Comparison of ENCODE assay signal across 23 cellular contexts in genomic region chr10:86699991-86700840, GRCh38. TPM values are rescaled to one million over a fixed set of nuclear protein-coding genes. Genes with fewer than 3 reads are reported as not detected.
"Had no signal": no experiment of that assay in that cellular context is flagged by ENCODE, and none has a peak within 500 bp of the region (broad histone marks: within the 10 kb centered on the region; RNA-seq: fewer than 3 reads in every experiment).

No MANE protein-coding gene starts in this region.

- H3K4me3 ChIP-seq: body of pancreas, colonic mucosa, hepatocyte had no signal

- H3K27me3 ChIP-seq: body of pancreas, colonic mucosa, hepatocyte had no signal

- H3K36me3 ChIP-seq: colonic mucosa had no signal

- H3K4me1 ChIP-seq: colonic mucosa had no signal

- ATAC-seq: activated CD8-positive, alpha-beta memory T cell treated with anti-CD3 and anti-CD28 coated beads, Interleukin-2, amount 10 ng/mL, durations not matched to agents 7 days and 5 days; activated T-helper 17 cell treated with anti-CD3 and anti-CD28 coated beads, Interleukin-2, amount 50 U/mL, for 72 hours; body of pancreas; left colon; stimulated activated memory B cell treated with anti-CD40 and anti-IgM and Interleukin-4, amounts not matched to agents 10 μg/mL and 1 μg/mL and 100 μg/mL, for 72 hours had no signal

- DNase-seq: activated B cell treated with CpG ODN at 0.5 μM for 24 hours; activated CD4-positive, alpha-beta memory T cell treated with anti-CD3 and anti-CD28 coated beads for 36 hours; activated CD4-positive, alpha-beta T cell treated with anti-CD3 and anti-CD28 coated beads for 4 hours; activated CD8-positive, alpha-beta memory T cell treated with anti-CD3 and anti-CD28 coated beads, Interleukin-2, amount 10 ng/mL, durations not matched to agents 7 days and 5 days; activated naive CD4-positive, alpha-beta T cell; activated naive CD8-positive, alpha-beta T cell treated with anti-CD3 and anti-CD28 coated beads for 36 hours; amniotic stem cell; central memory CD4-positive, alpha-beta T cell; colonic mucosa; left colon; midbrain; nucleus accumbens; SK-N-SH; small intestine; stimulated activated CD4-positive, alpha-beta T cell treated with anti-CD3 and anti-CD28 coated beads, Interleukin-4, amount 100 ng/mL, for 4 hours had no signal

- H3K27ac ChIP-seq: body of pancreas, colonic mucosa, hepatocyte had no signal

- H3K9me3 ChIP-seq: body of pancreas, colonic mucosa, SK-N-SH had no signal

RNA-seq across cellular contexts. Expression of gene LDB3, which starts 31.9 kb away (rescaled TPM):
- total RNA-seq: activated B cell treated with CpG ODN at 0.5 μM for 24 hours, epithelial cell of proximal tubule, hepatocyte, lung microvascular endothelial cell had no signal

RNA-seq across cellular contexts. Expression of gene OPN4, which starts 45.9 kb away (rescaled TPM):
- total RNA-seq: activated B cell treated with CpG ODN at 0.5 μM for 24 hours; activated CD4-positive, alpha-beta memory T cell treated with anti-CD3 and anti-CD28 coated beads for 36 hours; activated CD8-positive, alpha-beta memory T cell treated with anti-CD3 and anti-CD28 coated beads, Interleukin-2, amount 10 ng/mL, durations not matched to agents 7 days and 5 days; activated naive CD8-positive, alpha-beta T cell treated with anti-CD3 and anti-CD28 coated beads for 36 hours; activated T-helper 17 cell treated with anti-CD3 and anti-CD28 coated beads, Interleukin-2, amount 50 U/mL, for 72 hours; body of pancreas; colonic mucosa; epithelial cell of proximal tubule; hepatocyte; lung microvascular endothelial cell; progenitor cell of endocrine pancreas; ureter had no signal
- polyA plus RNA-seq: hepatocyte had no signal
